14 cellular contexts compared by ENCODE assay signal in genomic region chr5:14730881-14731280, GRCh38.
"Had no signal": no experiment of that assay in that cellular context is flagged by ENCODE, and none has a peak within 500 bp of the region (broad histone marks: within the 10 kb centered on the region; RNA-seq: fewer than 3 reads in every experiment).

No MANE protein-coding gene starts in this region.

- H3K27me3 Mint-ChIP-seq: activated CD4-positive, alpha-beta T cell treated with anti-CD3 and anti-CD28 coated beads, Interleukin-2, amount 10 ng/mL, durations not matched to agents 7 days and 5 days; stimulated activated memory B cell treated with anti-CD40 and anti-IgM and Interleukin-4, amounts not matched to agents 10 μg/mL and 1 μg/mL and 100 μg/mL, for 72 hours; type B pancreatic cell had no signal

- H3K4me3 ChIP-seq: suprapubic skin had no signal

- H3K9me3 Mint-ChIP-seq: activated CD4-positive, alpha-beta T cell treated with anti-CD3 and anti-CD28 coated beads, Interleukin-2, amount 10 ng/mL, durations not matched to agents 7 days and 5 days; stimulated activated memory B cell treated with anti-CD40 and anti-IgM and Interleukin-4, amounts not matched to agents 10 μg/mL and 1 μg/mL and 100 μg/mL, for 72 hours; type B pancreatic cell had no signal

- H3K27me3 ChIP-seq: neutrophil, suprapubic skin had no signal

- H3K4me3 Mint-ChIP-seq: activated CD4-positive, alpha-beta T cell treated with anti-CD3 and anti-CD28 coated beads, Interleukin-2, amount 10 ng/mL, durations not matched to agents 7 days and 5 days; stimulated activated memory B cell treated with anti-CD40 and anti-IgM and Interleukin-4, amounts not matched to agents 10 μg/mL and 1 μg/mL and 100 μg/mL, for 72 hours; type B pancreatic cell had no signal

- H3K36me3 ChIP-seq: neutrophil had no signal

- DNase-seq: activated CD4-positive, alpha-beta T cell treated with anti-CD3 and anti-CD28 coated beads, Interleukin-2, amount 10 ng/mL, durations not matched to agents 7 days and 5 days; activated CD4-positive, CD25-positive, alpha-beta regulatory T cell; activated CD8-positive, alpha-beta memory T cell treated with anti-CD3 and anti-CD28 coated beads for 24 hours; activated effector memory CD4-positive, alpha-beta T cell treated with anti-CD3 and anti-CD28 coated beads, Interleukin-2, amount 50 U/mL, for 16 hours; caudate nucleus; cortex of kidney; effector memory CD4-positive, alpha-beta T cell; hippocampal formation; right cardiac atrium; T-helper 2 cell had no signal

- H3K27ac Mint-ChIP-seq: stimulated activated memory B cell treated with anti-CD40 and anti-IgM and Interleukin-4, amounts not matched to agents 10 μg/mL and 1 μg/mL and 100 μg/mL, for 72 hours; type B pancreatic cell had no signal

- H3K27ac ChIP-seq: neutrophil, suprapubic skin had no signal

- H3K9me3 ChIP-seq: neutrophil, suprapubic skin had no signal

- ATAC-seq: right cardiac atrium; stimulated activated memory B cell treated with anti-CD40 and anti-IgM and Interleukin-4, amounts not matched to agents 10 μg/mL and 1 μg/mL and 100 μg/mL, for 72 hours had no signal
